ENCODE assay signal across 9 cellular contexts in genomic region chr16:11104168-11105037, GRCh38.
DNase-seq lines count a peak whose midpoint lies in the region; ATAC-seq and TF ChIP-seq lines count a peak whose summit lies in the region.
"Had no signal": no experiment of that assay in that cellular context is flagged by ENCODE, and none has a peak within 500 bp of the region (broad histone marks: within the 10 kb centered on the region; RNA-seq: fewer than 3 reads in every experiment).

No MANE protein-coding gene starts in this region.

- H3K27me3 Mint-ChIP-seq in activated naive CD8-positive, alpha-beta T cell: no peaks in the 10 kb centered on the region
- H3K27me3 Mint-ChIP-seq in natural killer cell treated with Interleukin-12 subunit alpha and Interleukin-12 subunit beta and Interleukin-15 and Interleukin-18, amount 100 ng/mL, for 72 hours: peaks cover 0 to 3% of the 10 kb centered on the region in 2 donors

- peak overlapping the region; percentile 92 for H3K27ac Mint-ChIP-seq in activated naive CD8-positive, alpha-beta T cell
- peak overlapping the region; percentile 90 to 100 for H3K27ac Mint-ChIP-seq in natural killer cell treated with Interleukin-12 subunit alpha and Interleukin-12 subunit beta and Interleukin-15 and Interleukin-18, amount 100 ng/mL, for 72 hours

- peaks cover 7% of the 10 kb centered on the region for H3K4me1 ChIP-seq in HEK293 (ENCODE audit: control insufficient read depth, insufficient read depth, low read length)

- no peaks in the 10 kb centered on the region for H3K9me3 Mint-ChIP-seq in activated naive CD8-positive, alpha-beta T cell (ENCODE audit: low read depth)
- no peaks in the 10 kb centered on the region for H3K9me3 Mint-ChIP-seq in natural killer cell treated with Interleukin-12 subunit alpha and Interleukin-12 subunit beta and Interleukin-15 and Interleukin-18, amount 100 ng/mL, for 72 hours

- H3K27ac ChIP-seq in HEK293 (ENCODE audit: extremely low read depth, low read depth, low read length): no peak overlapping the region
- H3K27ac ChIP-seq in substantia nigra (ENCODE audit: low read depth, low read length, poor library complexity, severe bottlenecking): no peak overlapping the region
- H3K27ac ChIP-seq: VCaP had no signal

- CTCF ChIA-PET in HEK293 (lab: Yijun Ruan, JAX): interaction anchor here (1.1 kb wide), 1 partner anchor 9 kb away, joined by 3 read pairs; no protein-coding TSS in a partner anchor

- no peaks in the 10 kb centered on the region for H3K9me3 ChIP-seq in HEK293 (ENCODE audit: control insufficient read depth, insufficient read depth, low read depth, low read length)

- H3K4me1 Mint-ChIP-seq in activated naive CD8-positive, alpha-beta T cell (ENCODE audit: low read depth): peaks cover 55% of the 10 kb centered on the region
- peaks cover 75 to 77% of the 10 kb centered on the region in 2 donors for H3K4me1 Mint-ChIP-seq in natural killer cell treated with Interleukin-12 subunit alpha and Interleukin-12 subunit beta and Interleukin-15 and Interleukin-18, amount 100 ng/mL, for 72 hours (ENCODE audit: low read depth in 2 of 2)

- no peak for TF ChIP-seq CTCF in HEK293 (tag by site-specific recombination; IDR thresholded peaks at IDR 0.05)

- peaks cover 4% of the 10 kb centered on the region for H3K36me3 Mint-ChIP-seq in activated naive CD8-positive, alpha-beta T cell
- H3K36me3 Mint-ChIP-seq in natural killer cell treated with Interleukin-12 subunit alpha and Interleukin-12 subunit beta and Interleukin-15 and Interleukin-18, amount 100 ng/mL, for 72 hours: no peaks in the 10 kb centered on the region

- no peaks in the 10 kb centered on the region for H3K36me3 ChIP-seq in HEK293 (ENCODE audit: control insufficient read depth in 2 of 2, insufficient read depth in 1 of 2, low read length in 2 of 2)

- no peak for DNase-seq in natural killer cell treated with Interleukin-12 subunit alpha and Interleukin-12 subunit beta and Interleukin-15 and Interleukin-18, amount 100 ng/mL, for 72 hours (ENCODE audit: low spot score)
- DNase-seq in NAMALWA (ENCODE audit: low spot score) (no peak), substantia nigra (lab: John Stamatoyannopoulos, UW) (no peak), COLO829 (ENCODE audit: low spot score) (no peak)

- ATAC-seq in GM18502 (IDR thresholded peaks at IDR 0.05; ENCODE audit: poor library complexity, unreplicated experiment) (peak; percentile 13), HG03025 (IDR thresholded peaks at IDR 0.05; ENCODE audit: low FRiP score, unreplicated experiment) (no peak)
- peak in 1 of 2 donors; percentile 22 for ATAC-seq in natural killer cell treated with Interleukin-12 subunit alpha and Interleukin-12 subunit beta and Interleukin-15 and Interleukin-18, amount 100 ng/mL, for 72 hours

- H3K4me3 ChIP-seq in HEK293 (ENCODE audit: low read depth, low read length): no peak overlapping the region

- POLR2A ChIA-PET in HEK293 (lab: Yijun Ruan, JAX): interaction anchor here (0.7 to 1.0 kb wide), 3 partner anchors 29 to 151 kb away, joined by 3 to 5 read pairs (median 4); no protein-coding TSS in a partner anchor

- H3K4me3 Mint-ChIP-seq in activated naive CD8-positive, alpha-beta T cell: peak overlapping the region; percentile 56
- H3K4me3 Mint-ChIP-seq in natural killer cell treated with Interleukin-12 subunit alpha and Interleukin-12 subunit beta and Interleukin-15 and Interleukin-18, amount 100 ng/mL, for 72 hours: peak overlapping the region; percentile 56

TF ChIP-seq in HEK293, 187 proteins besides CTCF, POLR2A, EP300 and RAD21:
- TF ChIP-seq GLI4 (tag by site-specific recombination; IDR thresholded peaks at IDR 0.05): 0 out of 2 replicates have a peak, but pooled peaks have one; percentile 1
- no peak for TF ChIP-seq ZBTB8A (tag by site-specific recombination; IDR thresholded peaks at IDR 0.05)
- no peak for TF ChIP-seq ZNF544 (tag by site-specific recombination; IDR thresholded peaks at IDR 0.05)
- TF ChIP-seq ZNF121 (tag by site-specific recombination; IDR thresholded peaks at IDR 0.05): 0 out of 2 replicates have a peak, but pooled peaks have one; percentile 17
- no peak for TF ChIP-seq ZSCAN5A (tag by site-specific recombination; IDR thresholded peaks at IDR 0.05)
